ENCODE assay signal across 21 cellular contexts in genomic region chr19:56295531-56296455, GRCh38. TPM values are rescaled to one million over a fixed set of nuclear protein-coding genes. Genes with fewer than 3 reads are reported as not detected.
A peak's percentile ranks its signal among the peaks of the same experiment; 100 is the strongest.
DNase-seq lines count a peak whose midpoint lies in the region; ATAC-seq and TF ChIP-seq lines count a peak whose summit lies in the region.
"Had no signal": no experiment of that assay in that cellular context is flagged by ENCODE, and none has a peak within 500 bp of the region (broad histone marks: within the 10 kb centered on the region; RNA-seq: fewer than 3 reads in every experiment).

No MANE protein-coding gene starts in this region.

- no peak for DNase-seq in activated naive CD4-positive, alpha-beta T cell treated with anti-CD3 and anti-CD28 coated beads, Interleukin-2, amount 50 U/mL, for 72 hours (ENCODE audit: low spot score in 2 of 2)
- DNase-seq in activated naive CD4-positive, alpha-beta T cell treated with anti-CD3 and anti-CD28 coated beads, Interleukin-2, amount 50 U/mL, for 16 hours, result no peak
- DNase-seq in epithelial cell of esophagus (ENCODE audit: low read depth) (peak; percentile 97), neuronal stem cell (ENCODE audit: low spot score) (no peak), T-helper 2 cell (no peak), NCI-H1048 (lab: John Stamatoyannopoulos, UW) (no peak), NCI-H1930 (lab: John Stamatoyannopoulos, UW) (no peak), body of pancreas (no peak)
- DNase-seq: 8988T; CD8-positive, alpha-beta T cell; DMS79 treated with DMSO at 0.1 percent for 48 hours; HCEC 1CT; MV-4-11; NCI-H1436 treated with DMSO at 0.1 percent for 48 hours; NCI-H2081; NCI-H774; PC-3 had no signal

- H4K91ac ChIP-seq in neuronal stem cell (ENCODE audit: low read depth, low read length, poor library complexity), result no peak overlapping the region

- peaks cover 0 to 6% of the 10 kb centered on the region in 2 donors for H3K9me3 Mint-ChIP-seq in activated naive CD4-positive, alpha-beta T cell treated with anti-CD3 and anti-CD28 coated beads, Interleukin-2, amount 50 U/mL, for 72 hours
- H3K9me3 Mint-ChIP-seq: CD8-positive, alpha-beta T cell had no signal

- TF ChIP-seq POLR2A in body of pancreas (IDR thresholded peaks at IDR 0.05), result no peak

- H3K4me3 ChIP-seq in epithelial cell of esophagus (ENCODE audit: low read length) (peak overlapping the region; percentile 45), neuronal stem cell (ENCODE audit: low read length in 2 of 2) (no peak overlapping the region), body of pancreas (no peak overlapping the region)
- H3K4me3 ChIP-seq: SJSA1 had no signal

- peak overlapping the region; percentile 72 for H2AK5ac ChIP-seq in neuronal stem cell (ENCODE audit: low read depth, low read length)

- no peak overlapping the region for H2BK12ac ChIP-seq in neuronal stem cell (ENCODE audit: low read length)

- no peak overlapping the region for H3K4me2 ChIP-seq in neuronal stem cell (ENCODE audit: insufficient read depth, low read length, poor library complexity, severe bottlenecking)

- no peak overlapping the region for H2BK120ac ChIP-seq in neuronal stem cell (ENCODE audit: low read depth, low read length)

- intact Hi-C loops in body of pancreas (cut with DNase I), result no loop called here

- no CpG with 5 or more reads among the region's 22 CpGs for WGBS in neuronal stem cell (ENCODE audit: extremely low coverage in 2 of 2, insufficient read length in 2 of 2, insufficient replicate concordance in 1 of 2), 2 donors
- 92% methylated on average over 22 of the region's 22 CpGs for WGBS in body of pancreas, 2 donors

- ATAC-seq in activated naive CD4-positive, alpha-beta T cell treated with anti-CD3 and anti-CD28 coated beads, Interleukin-2, amount 50 U/mL, for 72 hours, result no peak
- ATAC-seq in body of pancreas, result no peak
- ATAC-seq: CD8-positive, alpha-beta T cell; PC-3 had no signal

- H3K9me3 ChIP-seq in neuronal stem cell (replicated peaks in 1 of 2; ENCODE audit: control insufficient read depth in 2 of 2, insufficient read depth in 1 of 2, low read depth in 1 of 2, low read length in 2 of 2) (peaks cover 2 to 7% of the 10 kb centered on the region in 2 donors), body of pancreas (no peaks in the 10 kb centered on the region)

- no peak overlapping the region for H3K4ac ChIP-seq in neuronal stem cell (ENCODE audit: low read length)

- no peak overlapping the region for H4K8ac ChIP-seq in neuronal stem cell (ENCODE audit: low read depth, low read length)

- H3K27ac ChIP-seq in neuronal stem cell (replicated peaks; ENCODE audit: low read length), result no peak overlapping the region
- no peak overlapping the region for H3K27ac ChIP-seq in body of pancreas
- H3K27ac ChIP-seq: SJSA1 had no signal

- H3K14ac ChIP-seq in neuronal stem cell (ENCODE audit: low read length), result no peak overlapping the region

- H2BK15ac ChIP-seq in neuronal stem cell (ENCODE audit: low read length), result no peak overlapping the region

- H3K18ac ChIP-seq in neuronal stem cell (ENCODE audit: low read length), result no peak overlapping the region

- H3K23ac ChIP-seq in neuronal stem cell (ENCODE audit: low read depth, low read length, poor library complexity), result no peak overlapping the region

- H3K79me1 ChIP-seq in neuronal stem cell (ENCODE audit: low read depth, low read length), result no peaks in the 10 kb centered on the region

- H3K36me3 ChIP-seq in neuronal stem cell (replicated peaks in 1 of 2; ENCODE audit: control insufficient read depth in 2 of 2, insufficient read depth in 2 of 2, low read length in 2 of 2), result peaks cover 2 to 12% of the 10 kb centered on the region in 2 donors
- H3K36me3 ChIP-seq in body of pancreas (replicated peaks in 1 of 2; ENCODE audit: insufficient read depth in 1 of 2, low read depth in 2 of 2), result no peaks in the 10 kb centered on the region
- H3K36me3 ChIP-seq: SJSA1 had no signal

- H2AFZ ChIP-seq in neuronal stem cell (ENCODE audit: low read length), result no peak overlapping the region

- H3K4me1 ChIP-seq in neuronal stem cell (ENCODE audit: control insufficient read depth in 2 of 2, insufficient read depth in 1 of 2, low read depth in 1 of 2, low read length in 2 of 2) (peaks cover 1 to 10% of the 10 kb centered on the region in 2 donors), body of pancreas (no peaks in the 10 kb centered on the region)
- H3K4me1 ChIP-seq: SJSA1 had no signal

- H3K27me3 ChIP-seq in neuronal stem cell (ENCODE audit: control insufficient read depth in 3 of 3, insufficient read depth in 3 of 3, low read depth in 1 of 3, low read length in 3 of 3) (no peaks in the 10 kb centered on the region), body of pancreas (no peaks in the 10 kb centered on the region)
- H3K27me3 ChIP-seq: SJSA1 had no signal

- no peak for TF ChIP-seq CTCF in epithelial cell of esophagus (IDR thresholded peaks at IDR 0.05; ENCODE audit: insufficient read depth, low read depth, low read length, missing control alignments)
- TF ChIP-seq CTCF in body of pancreas (IDR thresholded peaks at IDR 0.05), result no peak

- peak overlapping the region; percentile 15 for H2BK5ac ChIP-seq in neuronal stem cell (ENCODE audit: low read length)

- H3K36me3 Mint-ChIP-seq in activated naive CD4-positive, alpha-beta T cell treated with anti-CD3 and anti-CD28 coated beads, Interleukin-2, amount 50 U/mL, for 72 hours, result peaks cover 18% of the 10 kb centered on the region in 2 donors

- H3K27ac Mint-ChIP-seq in activated naive CD4-positive, alpha-beta T cell treated with anti-CD3 and anti-CD28 coated beads, Interleukin-2, amount 50 U/mL, for 72 hours, result peak overlapping the region; percentile 22 to 24
- H3K27ac Mint-ChIP-seq: CD8-positive, alpha-beta T cell had no signal

- H3K9ac ChIP-seq in neuronal stem cell (ENCODE audit: low read depth, low read length, poor library complexity), result no peak overlapping the region

RNA-seq across cellular contexts. Expression of gene ZSCAN5A, which starts 18.8 kb away (rescaled TPM):
- 10 to 100 TPM in 1 of 2 donors, 1 to 10 TPM in 1; 4.1 to 13.3 TPM for total RNA-seq in activated naive CD4-positive, alpha-beta T cell treated with anti-CD3 and anti-CD28 coated beads, Interleukin-2, amount 50 U/mL, for 72 hours
- 7.7 TPM for polyA plus RNA-seq in neuronal stem cell (2013, experiment 1 of 2)
- 7.5 TPM for polyA plus RNA-seq in neuronal stem cell (2013, experiment 2 of 2)
- 1 to 10 TPM; 4.9 to 7.3 TPM for total RNA-seq in body of pancreas

RNA-seq across cellular contexts. Expression of gene EDDM13, which starts 23.2 kb away (rescaled TPM):
- 1 to 10 TPM; 1.2 to 2.0 TPM for total RNA-seq in activated naive CD4-positive, alpha-beta T cell treated with anti-CD3 and anti-CD28 coated beads, Interleukin-2, amount 50 U/mL, for 72 hours
- polyA plus RNA-seq in neuronal stem cell (2013, experiment 1 of 2), result not detected
- polyA plus RNA-seq in neuronal stem cell (2013, experiment 2 of 2), result not detected
- total RNA-seq in body of pancreas, result not detected
- total RNA-seq: CD8-positive, alpha-beta T cell; G401; NCI-H460; PC-3; SJSA1 had no signal
- polyA plus RNA-seq: BJ had no signal
